In genomic region chr22:32971252-32971651, GRCh38 we compare ENCODE assay signal across 20 cellular contexts.
"Had no signal": no experiment of that assay in that cellular context is flagged by ENCODE, and none has a peak within 500 bp of the region (broad histone marks: within the 10 kb centered on the region; RNA-seq: fewer than 3 reads in every experiment).

No MANE protein-coding gene starts in this region.

- ATAC-seq: activated CD4-positive, CD25-positive, alpha-beta regulatory T cell treated with anti-CD3 and anti-CD28 coated beads, Interleukin-2, amount 50 U/mL, for 24 hours; activated naive CD8-positive, alpha-beta T cell treated with anti-CD3 and anti-CD28 coated beads, Interleukin-2, amount 50 U/mL, for 24 hours; left ventricle myocardium superior; stimulated activated naive CD8-positive, alpha-beta T cell treated with anti-CD3 and anti-CD28 coated beads, Interleukin-15, amount 100 ng/mL, for 72 hours had no signal

- H3K27ac ChIP-seq: suprapubic skin had no signal

- DNase-seq: activated CD4-positive, alpha-beta memory T cell treated with anti-CD3 and anti-CD28 coated beads, Interleukin-2, amount 10 ng/mL, durations not matched to agents 7 days and 5 days; activated CD4-positive, alpha-beta T cell treated with anti-CD3 and anti-CD28 coated beads, Interleukin-2, amount 10 ng/mL, durations not matched to agents 24 days and 14 days; activated gamma-delta T cell; activated naive CD4-positive, alpha-beta T cell treated with anti-CD3 and anti-CD28 coated beads, Interleukin-2, amount 50 U/mL, for 16 hours; activated naive CD8-positive, alpha-beta T cell treated with anti-CD3 and anti-CD28 coated beads, Interleukin-2, amount 50 U/mL, for 24 hours; activated T-cell treated with anti-CD3 and anti-CD28 coated beads for 4 hours; aorta; central memory CD4-positive, alpha-beta T cell; dermis blood vessel endothelial cell; effector CD8-positive, alpha-beta T cell; hypothalamus; left ventricle myocardium superior; mammary epithelial cell; nucleus accumbens; posterior cingulate gyrus; stimulated activated CD4-positive, alpha-beta T cell treated with anti-CD3 and anti-CD28 coated beads, Interleukin-4, amount 100 ng/mL, for 24 hours; stimulated activated naive CD8-positive, alpha-beta T cell treated with anti-CD3 and anti-CD28 coated beads, Interleukin-15, amount 100 ng/mL, for 72 hours; transverse colon had no signal

- H3K36me3 ChIP-seq: suprapubic skin, transverse colon had no signal

- H3K4me3 ChIP-seq: suprapubic skin, transverse colon had no signal

- H3K27me3 ChIP-seq: suprapubic skin, transverse colon had no signal
